8 cellular contexts compared by ENCODE assay signal in genomic region chr7:64686493-64687184, GRCh38.
DNase-seq lines count a peak whose midpoint lies in the region; ATAC-seq and TF ChIP-seq lines count a peak whose summit lies in the region.

No MANE protein-coding gene starts in this region.

- TF ChIP-seq CTCF in VCaP (conservative IDR thresholded peaks at IDR 0.05) (no peak), neutrophil (IDR thresholded peaks at IDR 0.05) (no peak)

- H3K36me3 ChIP-seq in neutrophil: peaks cover 50% of the 10 kb centered on the region

- no peaks in the 10 kb centered on the region for H3K27me3 ChIP-seq in neutrophil

- H3K4me1 ChIP-seq in neutrophil (ENCODE audit: control insufficient read depth in 1 of 2, insufficient read depth in 1 of 2, low read depth in 1 of 2, low read length in 1 of 2): peaks cover 22 to 27% of the 10 kb centered on the region in 2 experiments

- H3K4me3 ChIP-seq in neutrophil (ENCODE audit: low read depth in 1 of 2, low read length in 1 of 2): no peak overlapping the region

- H3K27ac ChIP-seq in VCaP: peak overlapping the region; percentile 48
- H3K27ac ChIP-seq in neutrophil: peak overlapping the region; percentile 75

- peak; percentile 69 for ATAC-seq in HG03432 (IDR thresholded peaks at IDR 0.05; ENCODE audit: unreplicated experiment)
- no peak for ATAC-seq in GM19035 (IDR thresholded peaks at IDR 0.05; ENCODE audit: unreplicated experiment)
- ATAC-seq in GM21528 (IDR thresholded peaks at IDR 0.05; ENCODE audit: low FRiP score, unreplicated experiment): no peak

- peaks cover 24% of the 10 kb centered on the region for H3K9me3 ChIP-seq in neutrophil

- peak; percentile 20 for DNase-seq in ELF-1 (ENCODE audit: low read depth, low spot score)
- DNase-seq in middle frontal gyrus (ENCODE audit: extremely low spot score, low spot score): no peak
- DNase-seq in NCI-H345 (lab: John Stamatoyannopoulos, UW): no peak
